10 cellular contexts compared by ENCODE assay signal in the genomic region with DNA sequence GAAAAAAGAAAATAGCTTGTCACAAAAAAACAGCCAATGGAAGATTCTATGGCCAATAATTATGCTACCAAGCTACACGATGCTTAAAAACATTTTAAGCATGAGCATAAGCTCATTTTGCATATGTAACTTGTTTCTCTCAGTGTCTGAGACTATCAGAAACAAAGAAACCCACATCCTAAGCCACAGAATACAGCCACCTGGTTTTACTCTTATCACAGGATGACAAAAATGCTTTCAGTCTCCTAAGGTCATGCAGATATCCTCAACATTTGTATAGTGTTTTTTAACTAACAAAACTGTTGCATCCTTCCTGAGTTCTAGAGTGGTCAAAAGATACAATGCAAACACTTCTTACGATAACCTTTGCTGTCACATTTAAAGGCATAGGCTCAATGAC.
DNase-seq lines count a peak whose midpoint lies in the region; ATAC-seq lines count a peak whose summit lies in the region.
"Had no signal": no experiment of that assay in that cellular context is flagged by ENCODE, and none has a peak within 500 bp of the region (broad histone marks: within the 10 kb centered on the region; RNA-seq: fewer than 3 reads in every experiment).

No MANE protein-coding gene starts in this region.

- H3K4me1 ChIP-seq in right cardiac atrium (ENCODE audit: control insufficient read depth, insufficient read depth, low read length): no peaks in the 10 kb centered on the region
- H3K4me1 ChIP-seq: lower lobe of right lung had no signal

- H3K27ac ChIP-seq in right cardiac atrium (ENCODE audit: low read length): no peak overlapping the region
- H3K27ac ChIP-seq: lower lobe of right lung had no signal

- peaks cover 14% of the 10 kb centered on the region for H3K36me3 Mint-ChIP-seq in activated CD4-positive, alpha-beta memory T cell treated with anti-CD3 and anti-CD28 coated beads, Interleukin-2, amount 10 ng/mL, durations not matched to agents 7 days and 5 days (ENCODE audit: low read depth)
- H3K36me3 Mint-ChIP-seq in activated CD4-positive, alpha-beta memory T cell treated with anti-CD3 and anti-CD28 coated beads for 36 hours: peaks cover 8% of the 10 kb centered on the region
- H3K36me3 Mint-ChIP-seq in naive thymus-derived CD8-positive, alpha-beta T cell: peaks cover 0 to 14% (median 8%) of the 10 kb centered on the region in 3 donors

- DNase-seq in activated CD4-positive, alpha-beta memory T cell treated with anti-CD3 and anti-CD28 coated beads, Interleukin-2, amount 10 ng/mL, durations not matched to agents 7 days and 5 days: peak; percentile 39
- DNase-seq in activated CD4-positive, alpha-beta memory T cell treated with anti-CD3 and anti-CD28 coated beads for 36 hours: no peak
- peak in 7 of 10 donors; percentile 25 to 86 (median 68) for DNase-seq in naive thymus-derived CD8-positive, alpha-beta T cell
- DNase-seq in occipital lobe (lab: John Stamatoyannopoulos, UW): no peak
- no peak for DNase-seq in right cardiac atrium
- no peak for DNase-seq in stimulated activated CD4-positive, alpha-beta T cell treated with anti-CD3 and anti-CD28 coated beads, Interleukin-4, amount 100 ng/mL, for 4 hours
- DNase-seq: ACHN, lower lobe of right lung had no signal

- CTCF ChIA-PET in activated CD4-positive, alpha-beta memory T cell treated with anti-CD3 and anti-CD28 coated beads, Interleukin-2, amount 10 ng/mL, durations not matched to agents 7 days and 5 days (lab: Charles Lee): interaction anchor here (1.1 to 1.6 kb wide), 6 partner anchors 8 to 774 kb away, joined by 3 to 6 read pairs (median 4); no protein-coding TSS in a partner anchor
- CTCF ChIA-PET in activated CD4-positive, alpha-beta memory T cell treated with anti-CD3 and anti-CD28 coated beads for 36 hours (lab: Charles Lee): interaction anchor here (1.5 kb wide), 1 partner anchor 500 kb away, joined by 8 read pairs; no protein-coding TSS in a partner anchor

- no peak overlapping the region for H3K4me3 Mint-ChIP-seq in activated CD4-positive, alpha-beta memory T cell treated with anti-CD3 and anti-CD28 coated beads, Interleukin-2, amount 10 ng/mL, durations not matched to agents 7 days and 5 days
- no peak overlapping the region for H3K4me3 Mint-ChIP-seq in activated CD4-positive, alpha-beta memory T cell treated with anti-CD3 and anti-CD28 coated beads for 36 hours
- peak overlapping the region in 8 of 10 donors; percentile 6 to 54 (median 32) for H3K4me3 Mint-ChIP-seq in naive thymus-derived CD8-positive, alpha-beta T cell

- peaks cover 20% of the 10 kb centered on the region for H3K4me1 Mint-ChIP-seq in activated CD4-positive, alpha-beta memory T cell treated with anti-CD3 and anti-CD28 coated beads, Interleukin-2, amount 10 ng/mL, durations not matched to agents 7 days and 5 days
- peaks cover 29% of the 10 kb centered on the region for H3K4me1 Mint-ChIP-seq in activated CD4-positive, alpha-beta memory T cell treated with anti-CD3 and anti-CD28 coated beads for 36 hours (ENCODE audit: low read depth)
- H3K4me1 Mint-ChIP-seq in naive thymus-derived CD8-positive, alpha-beta T cell: peaks cover 15 to 44% (median 29%) of the 10 kb centered on the region in 4 donors

- H3K4me3 ChIP-seq in right cardiac atrium (ENCODE audit: low read length): no peak overlapping the region
- H3K4me3 ChIP-seq: lower lobe of right lung had no signal

- ATAC-seq in GM21825 (IDR thresholded peaks at IDR 0.05; ENCODE audit: unreplicated experiment) (peak; percentile 99), HG03558 (IDR thresholded peaks at IDR 0.05; ENCODE audit: extremely low read depth, unreplicated experiment) (peak; percentile 97), right cardiac atrium (no peak)
- ATAC-seq in naive thymus-derived CD8-positive, alpha-beta T cell: peak; percentile 96 to 99
- ATAC-seq: lower lobe of right lung had no signal

- no peaks in the 10 kb centered on the region for H3K9me3 ChIP-seq in right cardiac atrium (ENCODE audit: control insufficient read depth, low read length)
- H3K9me3 ChIP-seq: lower lobe of right lung had no signal

- no peaks in the 10 kb centered on the region for H3K27me3 Mint-ChIP-seq in activated CD4-positive, alpha-beta memory T cell treated with anti-CD3 and anti-CD28 coated beads, Interleukin-2, amount 10 ng/mL, durations not matched to agents 7 days and 5 days
- no peaks in the 10 kb centered on the region for H3K27me3 Mint-ChIP-seq in activated CD4-positive, alpha-beta memory T cell treated with anti-CD3 and anti-CD28 coated beads for 36 hours
- no peaks in the 10 kb centered on the region for H3K27me3 Mint-ChIP-seq in naive thymus-derived CD8-positive, alpha-beta T cell

- intact Hi-C loops in activated CD4-positive, alpha-beta memory T cell treated with anti-CD3 and anti-CD28 coated beads for 36 hours (cut with micrococcal nuclease): loop anchor here (1.0 kb wide), 1 partner anchor 8 kb away; no protein-coding TSS in a partner anchor
- intact Hi-C loops in right cardiac atrium (cut with DNase I): no loop called here

- H3K9me3 Mint-ChIP-seq in activated CD4-positive, alpha-beta memory T cell treated with anti-CD3 and anti-CD28 coated beads, Interleukin-2, amount 10 ng/mL, durations not matched to agents 7 days and 5 days: peaks cover 9% of the 10 kb centered on the region
- peaks cover 2% of the 10 kb centered on the region for H3K9me3 Mint-ChIP-seq in activated CD4-positive, alpha-beta memory T cell treated with anti-CD3 and anti-CD28 coated beads for 36 hours
- H3K9me3 Mint-ChIP-seq in naive thymus-derived CD8-positive, alpha-beta T cell: peaks cover 0 to 3% (median 0%) of the 10 kb centered on the region in 9 donors

- peak overlapping the region; percentile 51 for H3K27ac Mint-ChIP-seq in activated CD4-positive, alpha-beta memory T cell treated with anti-CD3 and anti-CD28 coated beads, Interleukin-2, amount 10 ng/mL, durations not matched to agents 7 days and 5 days
- H3K27ac Mint-ChIP-seq in activated CD4-positive, alpha-beta memory T cell treated with anti-CD3 and anti-CD28 coated beads for 36 hours: no peak overlapping the region
- H3K27ac Mint-ChIP-seq in naive thymus-derived CD8-positive, alpha-beta T cell: peak overlapping the region in 9 of 10 donors; percentile 48 to 94 (median 79)

- H3K27me3 ChIP-seq in right cardiac atrium (ENCODE audit: control insufficient read depth, insufficient read depth): no peaks in the 10 kb centered on the region

- WGBS in right cardiac atrium: 55% methylated on average over 2 of the region's 2 CpGs

- POLR2A ChIA-PET in activated CD4-positive, alpha-beta memory T cell treated with anti-CD3 and anti-CD28 coated beads, Interleukin-2, amount 10 ng/mL, durations not matched to agents 7 days and 5 days (lab: Charles Lee): interaction anchor here (0.7 to 2.0 kb wide), 8 partner anchors 9 to 432 kb away, joined by 3 to 10 read pairs (median 3); partner anchors contain the start of gene SUPT3H
- POLR2A ChIA-PET in activated CD4-positive, alpha-beta memory T cell treated with anti-CD3 and anti-CD28 coated beads for 36 hours (lab: Charles Lee): interaction anchor here (0.8 to 1.3 kb wide), 3 partner anchors 8 to 266 kb away, joined by 3 to 4 read pairs (median 3); partner anchors contain the start of gene SUPT3H
- POLR2A ChIA-PET in naive thymus-derived CD8-positive, alpha-beta T cell (lab: Charles Lee): interaction anchor here (0.8 to 1.7 kb wide), 5 partner anchors 17 to 222 kb away, joined by 3 to 7 read pairs (median 4); partner anchors contain the start of gene SUPT3H

Comparison
In these comparisons a context has a peak if more than half of its experiments do, and no peak if none do; other contexts are left out.
1. DNase-seq: peak in activated CD4-positive, alpha-beta memory T cell treated with anti-CD3 and anti-CD28 coated beads, Interleukin-2, amount 10 ng/mL, durations not matched to agents 7 days and 5 days (single experiment) and naive thymus-derived CD8-positive, alpha-beta T cell (7 of 10); none in activated CD4-positive, alpha-beta memory T cell treated with anti-CD3 and anti-CD28 coated beads for 36 hours (single experiment), occipital lobe (single experiment), right cardiac atrium (0 of 3) and stimulated activated CD4-positive, alpha-beta T cell treated with anti-CD3 and anti-CD28 coated beads, Interleukin-4, amount 100 ng/mL, for 4 hours (0 of 2).
2. H3K4me3 Mint-ChIP-seq: peak in naive thymus-derived CD8-positive, alpha-beta T cell (8 of 10); none in activated CD4-positive, alpha-beta memory T cell treated with anti-CD3 and anti-CD28 coated beads, Interleukin-2, amount 10 ng/mL, durations not matched to agents 7 days and 5 days (single experiment) and activated CD4-positive, alpha-beta memory T cell treated with anti-CD3 and anti-CD28 coated beads for 36 hours (single experiment).
3. ATAC-seq: peak in GM21825 (single experiment), HG03558 (single experiment) and naive thymus-derived CD8-positive, alpha-beta T cell (2 of 2); none in right cardiac atrium (0 of 2).